Comparison of ENCODE assay signal across 23 cellular contexts in the genomic region with DNA sequence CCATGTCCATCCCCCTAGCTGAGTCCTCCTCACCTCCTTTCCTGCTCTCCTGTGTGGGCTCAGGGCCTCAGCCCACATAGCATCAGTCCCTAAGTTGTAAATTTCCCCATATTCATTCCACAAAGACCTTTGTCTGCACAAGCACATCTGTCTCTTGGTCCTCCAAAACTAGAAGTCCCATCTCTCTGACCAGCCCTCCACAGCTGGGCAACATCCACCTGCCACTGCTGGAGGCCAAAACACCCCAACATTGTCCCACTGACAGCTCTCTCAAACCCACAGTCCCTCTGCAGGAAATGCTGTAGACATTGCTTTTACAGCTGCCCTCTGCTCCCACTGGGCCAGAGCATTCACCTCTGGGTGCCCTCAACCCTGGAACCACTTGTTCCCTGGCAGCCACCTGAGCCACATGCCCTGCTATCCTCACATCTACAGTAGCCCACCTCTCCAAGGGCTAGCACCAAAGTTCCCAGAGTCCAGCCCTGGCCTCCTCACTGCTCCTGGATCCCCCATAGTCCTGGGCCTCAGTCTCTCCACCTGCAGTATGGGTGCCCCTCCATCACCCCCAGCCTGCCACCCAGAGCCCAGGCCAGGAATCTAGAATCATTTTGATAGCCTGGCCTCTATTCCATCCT.
A peak's percentile ranks its signal among the peaks of the same experiment; 100 is the strongest.
DNase-seq lines count a peak whose midpoint lies in the region; ATAC-seq, FAIRE-seq and TF ChIP-seq lines count a peak whose summit lies in the region.
"Had no signal": no experiment of that assay in that cellular context is flagged by ENCODE, and none has a peak within 500 bp of the region (broad histone marks: within the 10 kb centered on the region; RNA-seq: fewer than 3 reads in every experiment).

No MANE protein-coding gene starts in this region.

- DNase-seq in Right ventricle myocardium superior: no peak
- no peak for DNase-seq in heart right ventricle
- peak; percentile 62 for DNase-seq in kidney
- no peak for DNase-seq in trophoblast cell
- DNase-seq in T-helper 9 cell: no peak
- no peak for DNase-seq in dedifferentiated amniotic fluid mesenchymal stem cell (ENCODE audit: extremely low spot score)
- DNase-seq: Caco-2; CD4-positive, CD25-positive, alpha-beta regulatory T cell; CD8-positive, alpha-beta T cell; DMS153; DND-41; GOT3; HFFc6 had no signal

- no peak overlapping the region for H3K14ac ChIP-seq in trophoblast cell (ENCODE audit: low read length)

- H2BK12ac ChIP-seq in trophoblast cell (ENCODE audit: low read length): no peak overlapping the region

- no peak overlapping the region for H3K23ac ChIP-seq in trophoblast cell (ENCODE audit: low read length)

- TF ChIP-seq CTCF in heart right ventricle (IDR thresholded peaks at IDR 0.05) (no peak), kidney (IDR thresholded peaks at IDR 0.05; ENCODE audit: borderline replicate concordance, extremely low read depth, insufficient read depth) (no peak)

- H4K12ac ChIP-seq in trophoblast cell (ENCODE audit: low read depth, low read length): no peak overlapping the region

- H2BK120ac ChIP-seq in trophoblast cell (ENCODE audit: insufficient read depth, low read length, poor library complexity): no peak overlapping the region

- ATAC-seq in Right ventricle myocardium superior (ENCODE audit: poor library complexity) (peak; percentile 29), heart right ventricle (no peak), GM19452 (IDR thresholded peaks at IDR 0.05; ENCODE audit: unreplicated experiment) (no peak)
- ATAC-seq: CD8-positive, alpha-beta T cell had no signal

- H4K91ac ChIP-seq in trophoblast cell (ENCODE audit: low read depth, low read length): no peak overlapping the region

- no peak overlapping the region for H2AK5ac ChIP-seq in trophoblast cell (ENCODE audit: low read length)

- H3K36me3 ChIP-seq in heart right ventricle (no peaks in the 10 kb centered on the region), kidney (ENCODE audit: control insufficient read depth in 1 of 2, insufficient read depth in 2 of 2, low read length in 2 of 2) (no peaks in the 10 kb centered on the region), trophoblast cell (ENCODE audit: control insufficient read depth in 1 of 2, insufficient read depth in 2 of 2, low read length in 2 of 2) (no peaks in the 10 kb centered on the region)
- H3K36me3 ChIP-seq: BLaER1, HAP-1 had no signal

- H3K27me3 ChIP-seq in heart right ventricle (peaks cover 0 to 5% (median 0%) of the 10 kb centered on the region in 7 donors), trophoblast cell (ENCODE audit: insufficient read depth, low read length) (no peaks in the 10 kb centered on the region)
- H3K27me3 ChIP-seq: BLaER1 had no signal

- H3K4me1 ChIP-seq in heart right ventricle (no peaks in the 10 kb centered on the region), kidney (ENCODE audit: control insufficient read depth in 1 of 2, insufficient read depth in 1 of 2, low read depth in 1 of 2, low read length in 2 of 2) (no peaks in the 10 kb centered on the region), trophoblast cell (ENCODE audit: control insufficient read depth in 1 of 2, insufficient read depth in 2 of 2, low read length in 2 of 2) (no peaks in the 10 kb centered on the region)
- H3K4me1 ChIP-seq: BLaER1, Caco-2, HAP-1 had no signal

- no peak overlapping the region for H3K9ac ChIP-seq in kidney (ENCODE audit: low read length in 2 of 2)
- H3K9ac ChIP-seq in trophoblast cell (ENCODE audit: low read length): no peak overlapping the region
- H3K9ac ChIP-seq: BLaER1 had no signal

- no peaks in the 10 kb centered on the region for H3K79me2 ChIP-seq in trophoblast cell (ENCODE audit: control insufficient read depth, insufficient read depth, low read length, poor library complexity)

- H3K4me2 ChIP-seq in trophoblast cell (ENCODE audit: low read length): no peak overlapping the region
- H3K4me2 ChIP-seq: BLaER1 had no signal

- H3K27ac ChIP-seq in heart right ventricle (no peak overlapping the region), kidney (ENCODE audit: low read depth in 2 of 2, low read length in 2 of 2) (no peak overlapping the region), trophoblast cell (ENCODE audit: low read depth, low read length) (no peak overlapping the region)
- H3K27ac ChIP-seq: 22Rv1, BLaER1, C4-2B had no signal

- H4K8ac ChIP-seq in trophoblast cell (ENCODE audit: low read depth, low read length): no peak overlapping the region

- intact Hi-C loops in Right ventricle myocardium superior (cut with DNase I): no loop called here
- intact Hi-C loops in heart right ventricle (cut with DNase I): no loop called here
- intact Hi-C loops in kidney (cut with DNase I): no loop called here

- H2BK5ac ChIP-seq in trophoblast cell (ENCODE audit: low read depth, low read length, poor library complexity): no peak overlapping the region

- no peak overlapping the region for H2AFZ ChIP-seq in trophoblast cell (ENCODE audit: insufficient read depth, low read length, poor library complexity)

- no peak overlapping the region for H3K18ac ChIP-seq in trophoblast cell (ENCODE audit: low read length)

- H3K4me3 ChIP-seq in heart right ventricle (no peak overlapping the region), kidney (ENCODE audit: low read length in 2 of 2) (no peak overlapping the region), trophoblast cell (ENCODE audit: low read depth, low read length) (peak overlapping the region; percentile 44)
- H3K4me3 ChIP-seq: BLaER1, HAP-1 had no signal

- H3K9me3 ChIP-seq in heart right ventricle: peaks cover 0 to 29% (median 0%) of the 10 kb centered on the region in 11 donors
- H3K9me3 ChIP-seq in kidney (ENCODE audit: control insufficient read depth in 1 of 2, low read length in 2 of 2): peaks cover 2 to 3% of the 10 kb centered on the region in 2 donors
- H3K9me3 ChIP-seq in trophoblast cell (ENCODE audit: insufficient read depth, low read depth, low read length): peaks cover 60% of the 10 kb centered on the region
- H3K9me3 ChIP-seq: BLaER1, Caco-2, HAP-1 had no signal

- H3K79me1 ChIP-seq in trophoblast cell (ENCODE audit: low read length): no peaks in the 10 kb centered on the region

- FAIRE-seq in kidney (lab: Jason Lieb, UNC): no peak
- FAIRE-seq: A204.1, G401.6, GM12892, GM19239, H54 had no signal

- no peak overlapping the region for H3K4ac ChIP-seq in trophoblast cell (ENCODE audit: low read depth, low read length)
